Comparison of ENCODE assay signal across 8 cellular contexts in the genomic region with DNA sequence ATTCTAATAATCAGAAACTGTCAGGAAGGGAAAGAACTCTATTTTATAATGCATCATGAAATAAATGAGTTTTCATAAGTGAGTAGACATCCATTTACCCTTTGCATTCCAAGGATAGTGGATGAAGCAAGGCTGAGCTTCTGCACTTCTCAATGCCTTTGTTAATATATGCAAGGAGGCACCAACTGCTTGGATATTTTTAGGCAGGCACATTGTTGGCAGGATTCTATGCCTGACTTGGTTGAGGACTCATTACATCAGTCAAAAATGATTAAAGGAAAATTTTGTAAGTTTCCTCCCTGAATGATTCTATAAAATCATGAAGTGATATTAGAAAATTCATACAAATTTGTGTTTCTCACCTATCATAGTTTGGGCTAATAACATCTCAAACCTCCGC.
"Had no signal": no experiment of that assay in that cellular context is flagged by ENCODE, and none has a peak within 500 bp of the region (broad histone marks: within the 10 kb centered on the region; RNA-seq: fewer than 3 reads in every experiment).

No MANE protein-coding gene starts in this region.

- ATAC-seq: GM12878 had no signal

- DNase-seq: GDM1, GF-D8 had no signal

- FAIRE-seq: G401.6, GM12878, GM12891, GM12892, GM18507, GM19239 had no signal

- H3K4me3 ChIP-seq: GM12878 had no signal
